8 cellular contexts compared by ENCODE assay signal in genomic region chr1:154352581-154353459, GRCh38. TPM values are rescaled to one million over a fixed set of nuclear protein-coding genes. Genes with fewer than 3 reads are reported as not detected.
DNase-seq lines count a peak whose midpoint lies in the region; ATAC-seq, FAIRE-seq and TF ChIP-seq lines count a peak whose summit lies in the region.

No MANE protein-coding gene starts in this region.

- H3K4me3 ChIP-seq in MM.1S (ENCODE audit: low read length), result peak overlapping the region; percentile 63
- peak overlapping the region; percentile 71 to 72 for H3K4me3 ChIP-seq in duodenal mucosa (ENCODE audit: low read depth in 1 of 2, low read length in 2 of 2)
- H3K4me3 ChIP-seq in liver (ENCODE audit: low read depth in 1 of 3, low read length in 3 of 3), result peak overlapping the region in 2 of 3 donors; percentile 15 to 25

- H3K27ac Mint-ChIP-seq in WTC11, result no peak overlapping the region; the same call in none of the 2 replicates

- peak overlapping the region; percentile 42; the same call in 1 of the 2 replicates for H3K9ac ChIP-seq in MM.1S (ENCODE audit: low read length)
- H3K9ac ChIP-seq in duodenal mucosa (ENCODE audit: low read depth in 1 of 2, low read length in 2 of 2), result peak overlapping the region; percentile 63 to 68
- peak overlapping the region in 1 of 2 donors; percentile 58 for H3K9ac ChIP-seq in liver (ENCODE audit: low read depth in 1 of 2, low read length in 2 of 2)

- peak overlapping the region; percentile 89 for H2AFZ ChIP-seq in MM.1S (ENCODE audit: low read length)

- ATAC-seq in WTC11, result peak; percentile 69
- ATAC-seq in HG02938 (IDR thresholded peaks at IDR 0.05; ENCODE audit: unreplicated experiment), result no peak

- no peaks in the 10 kb centered on the region for H3K27me3 ChIP-seq in MM.1S (replicated peaks; ENCODE audit: insufficient read depth, low read length)
- H3K27me3 ChIP-seq in duodenal mucosa (ENCODE audit: control insufficient read depth in 1 of 2, insufficient read depth in 2 of 2, low read length in 2 of 2), result no peaks in the 10 kb centered on the region
- no peaks in the 10 kb centered on the region for H3K27me3 ChIP-seq in liver (ENCODE audit: control insufficient read depth in 4 of 4, insufficient read depth in 4 of 4, low read length in 3 of 4)

- H3K4me1 ChIP-seq in MM.1S (ENCODE audit: low read length), result peaks cover 19% of the 10 kb centered on the region
- peaks cover 34 to 38% of the 10 kb centered on the region in 2 donors for H3K4me1 ChIP-seq in duodenal mucosa (ENCODE audit: control insufficient read depth in 1 of 2, insufficient read depth in 2 of 2, low read length in 2 of 2)
- peaks cover 10 to 25% (median 19%) of the 10 kb centered on the region in 4 donors for H3K4me1 ChIP-seq in liver (ENCODE audit: control insufficient read depth in 4 of 4, insufficient read depth in 4 of 4, low read length in 3 of 4)

- peak overlapping the region; percentile 99 for H3K4me2 ChIP-seq in MM.1S (ENCODE audit: low read depth, low read length)

- H3K9me3 Mint-ChIP-seq in WTC11, result no peaks in the 10 kb centered on the region

- CTCF ChIA-PET in WTC11 (lab: Charles Lee), result interaction anchor here (0.5 to 3.9 kb wide), 9 partner anchors 9 to 239 kb away, joined by 3 to 19 read pairs (median 4); partner anchors contain the start of gene ATP8B2

- DNase-seq in DMS79 (lab: John Stamatoyannopoulos, UW), result peak; percentile 48
- peak; percentile 75 for DNase-seq in MM.1S
- DNase-seq in WTC11 (ENCODE audit: low spot score), result peak; percentile 73
- DNase-seq in stimulated activated CD8-positive, alpha-beta memory T cell treated with anti-CD3 and anti-CD28 coated beads, Interleukin-4, amount 100 ng/mL, for 48 hours, result peak; percentile 65
- DNase-seq in GM12891 (ENCODE audit: insufficient read length, low spot score), result no peak

- H3K36me3 ChIP-seq in MM.1S (replicated peaks; ENCODE audit: insufficient read depth, low read length) (peaks cover 4% of the 10 kb centered on the region; the same call in 1 of the 2 replicates), duodenal mucosa (ENCODE audit: control insufficient read depth in 1 of 2, insufficient read depth in 2 of 2, low read length in 2 of 2) (peaks cover 0 to 12% of the 10 kb centered on the region in 2 donors), liver (ENCODE audit: control insufficient read depth in 4 of 4, insufficient read depth in 3 of 4, low read depth in 1 of 4, low read length in 3 of 4) (no peaks in the 10 kb centered on the region)

- H3K79me2 ChIP-seq in MM.1S (ENCODE audit: low read length), result no peaks in the 10 kb centered on the region

- 5% methylated on average over 41 of the region's 41 CpGs for WGBS in liver

- no peaks in the 10 kb centered on the region for H3K9me2 ChIP-seq in MM.1S (replicated peaks; ENCODE audit: insufficient read depth, low read length)

- peaks cover 28% of the 10 kb centered on the region for H3F3A ChIP-seq in MM.1S (ENCODE audit: insufficient read depth, low read length)

- TF ChIP-seq POLR2A in GM12891 (IDR thresholded peaks at IDR 0.05; ENCODE audit: low read depth, low read length), result no peak

- H4K20me1 ChIP-seq in MM.1S (ENCODE audit: insufficient read depth, low read length), result no peaks in the 10 kb centered on the region

- peaks cover 13% of the 10 kb centered on the region for H3K4me1 Mint-ChIP-seq in WTC11

- POLR2A ChIA-PET in WTC11 (lab: Charles Lee), result interaction anchor here (1.6 kb wide), 1 partner anchor 24 kb away, joined by 3 read pairs; no protein-coding TSS in a partner anchor

- no peak for FAIRE-seq in GM12891 (lab: Jason Lieb, UNC)

- peaks cover 22% of the 10 kb centered on the region for H3K27me3 Mint-ChIP-seq in WTC11 (ENCODE audit: low read depth)

- TF ChIP-seq CTCF in MM.1S (IDR thresholded peaks at IDR 0.05; ENCODE audit: low read length), result no peak; the same call in 1 of the 2 replicates
- no peak for TF ChIP-seq CTCF in WTC11 (IDR thresholded peaks at IDR 0.05)
- no peak for TF ChIP-seq CTCF in liver (IDR thresholded peaks at IDR 0.05; ENCODE audit: low read depth, low read length, missing input control)

- peaks cover 18% of the 10 kb centered on the region for H3K36me3 Mint-ChIP-seq in WTC11

- H3K4me3 Mint-ChIP-seq in WTC11, result peak overlapping the region; percentile 87

- H3K9me3 ChIP-seq in MM.1S (replicated peaks; ENCODE audit: insufficient read depth, low read length) (no peaks in the 10 kb centered on the region), duodenal mucosa (ENCODE audit: control insufficient read depth in 1 of 2, low read length in 2 of 2) (no peaks in the 10 kb centered on the region), liver (ENCODE audit: control insufficient read depth in 4 of 4, low read length in 3 of 4) (no peaks in the 10 kb centered on the region)

- peak overlapping the region; percentile 39; the same call in 1 of the 2 replicates for H3K27ac ChIP-seq in MM.1S (ENCODE audit: low read length)
- peak overlapping the region; percentile 64 for H3K27ac ChIP-seq in duodenal mucosa (ENCODE audit: low read depth, low read length)
- peak overlapping the region in 1 of 2 donors; percentile 36 for H3K27ac ChIP-seq in liver (ENCODE audit: low read depth in 1 of 2, low read length in 2 of 2)

- no peak for TF ChIP-seq RAD21 in liver (IDR thresholded peaks at IDR 0.05)

TF ChIP-seq in WTC11, 78 proteins besides CTCF, POLR2A, EP300 and RAD21:
- TF ChIP-seq ZNF121 (CRISPR knock-in tag; IDR thresholded peaks at IDR 0.05) (peak; percentile 92), JUN (CRISPR knock-in tag; IDR thresholded peaks at IDR 0.05) (no peak), ZNF423 (CRISPR knock-in tag; IDR thresholded peaks at IDR 0.05) (no peak; the same call in 1 of the 2 replicates), NFE2L1 (CRISPR knock-in tag; IDR thresholded peaks at IDR 0.05) (no peak), MAX (CRISPR knock-in tag; IDR thresholded peaks at IDR 0.05) (no peak; the same call in 1 of the 2 replicates), ETV6 (CRISPR knock-in tag; IDR thresholded peaks at IDR 0.05) (0 out of 2 replicates have a peak, but pooled peaks have one; percentile 26), SP1 (CRISPR knock-in tag; conservative IDR thresholded peaks at IDR 0.05) (0 out of 2 replicates have a peak, but pooled peaks have one; percentile 39)

TF ChIP-seq in liver, 16 proteins besides CTCF, POLR2A, EP300 and RAD21:
- TF ChIP-seq RXRA (IDR thresholded peaks at IDR 0.05) (peak in 1 of 2 donors; percentile 20), YY1 (IDR thresholded peaks at IDR 0.05) (peak; percentile 8), HNF4G (IDR thresholded peaks at IDR 0.05) (no peak)

TF ChIP-seq in GM12891, 5 proteins besides CTCF, POLR2A, EP300 and RAD21:
- no peak for TF ChIP-seq POLR2AphosphoS5 (IDR thresholded peaks at IDR 0.05; ENCODE audit: low read depth, low read length)
- TF ChIP-seq SPI1 (IDR thresholded peaks at IDR 0.05; ENCODE audit: low read depth, low read length), result no peak
- TF ChIP-seq POU2F2 (IDR thresholded peaks at IDR 0.05; ENCODE audit: low read depth, low read length), result no peak
- no peak for TF ChIP-seq PAX5 (IDR thresholded peaks at IDR 0.05; ENCODE audit: insufficient read depth, low read length, severe bottlenecking)
- TF ChIP-seq TAF1 (IDR thresholded peaks at IDR 0.05; ENCODE audit: low read depth, low read length), result no peak

RNA-seq across cellular contexts. Expression of gene ATP8B2, which starts 27.5 kb away (rescaled TPM):
- total RNA-seq in WTC11 (2021), result 38.8 to 50.0 TPM (median 40.8 TPM) in 3 replicates
- total RNA-seq in liver, result 10 to 100 TPM in 1 of 2 donors, 1 to 10 TPM in 1; 6.1 to 16.2 TPM
- 1 to 10 TPM in 1 of 2 donors, under 1 TPM in 1; 0.75 to 4.5 TPM for polyA plus RNA-seq in liver
- polyA plus RNA-seq in GM12891 (2012; ENCODE audit: low read depth, missing spikeins), result 4.4 TPM

RNA-seq across cellular contexts. Expression of gene AQP10, which starts 31.9 kb away (rescaled TPM):
- total RNA-seq in WTC11 (2021) (not detected in 3 replicates), liver (under 1 TPM in 1 of 2 donors, not detected in 1; 0.14 TPM)
- not detected for polyA plus RNA-seq in liver
- polyA plus RNA-seq in GM12891 (2012; ENCODE audit: low read depth, missing spikeins), result not detected

RNA-seq across cellular contexts. Expression of gene IL6R, which starts 52.3 kb away (rescaled TPM):
- total RNA-seq in WTC11 (2021), result 3.2 to 7.0 TPM (median 3.4 TPM) in 3 replicates
- 10 to 100 TPM; 47.0 to 67.6 TPM for total RNA-seq in liver
- polyA plus RNA-seq in liver, result 10 to 100 TPM; 18.8 to 23.6 TPM
- polyA plus RNA-seq in GM12891 (2012; ENCODE audit: low read depth, missing spikeins), result 4.9 TPM

Comparison
In these comparisons a context has a peak if more than half of its experiments do, and no peak if none do; other contexts are left out.
1. H3K4me3 ChIP-seq: peak in every context shown above with its lines; median percentile 72 in duodenal mucosa; 63 in MM.1S; 20 in liver.